Comparison of ENCODE assay signal across 11 cellular contexts in the genomic region with DNA sequence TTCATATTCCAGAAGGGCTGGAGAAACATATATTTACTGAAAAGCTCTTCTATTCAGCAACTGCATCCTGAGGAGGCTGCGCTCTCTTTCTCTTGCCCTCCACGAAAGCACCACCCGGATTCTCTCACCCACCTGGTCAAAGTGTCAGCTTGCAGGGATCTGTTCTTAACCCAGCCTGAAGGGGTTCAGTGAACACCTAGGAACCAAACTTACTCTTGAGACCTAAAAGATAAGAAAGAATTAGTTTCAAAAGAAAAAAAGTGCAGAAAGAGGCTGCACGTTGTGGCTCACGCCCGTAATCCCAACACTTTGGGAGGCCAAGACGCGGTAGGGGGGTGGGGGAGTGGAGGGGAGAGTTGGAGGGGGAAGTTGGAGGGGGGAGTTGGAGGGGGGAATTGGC. TPM values are rescaled to one million over a fixed set of nuclear protein-coding genes. Genes with fewer than 3 reads are reported as not detected.
A peak's percentile ranks its signal among the peaks of the same experiment; 100 is the strongest.
DNase-seq lines count a peak whose midpoint lies in the region; ATAC-seq and TF ChIP-seq lines count a peak whose summit lies in the region.
"Had no signal": no experiment of that assay in that cellular context is flagged by ENCODE, and none has a peak within 500 bp of the region (broad histone marks: within the 10 kb centered on the region; RNA-seq: fewer than 3 reads in every experiment).

No MANE protein-coding gene starts in this region.

- peaks cover 10% of the 10 kb centered on the region for H3K9me3 Mint-ChIP-seq in stimulated activated naive CD8-positive, alpha-beta T cell treated with anti-CD3 and anti-CD28 coated beads, Interleukin-15, Interleukin-2, amounts not matched to agents 100 ng/mL and 50 ng/mL, for 24 hours
- H3K9me3 Mint-ChIP-seq in activated T-helper 2 cell treated with anti-CD3 and anti-CD28 coated beads, Interferon-gamma antibody, Interleukin-2, Interleukin-4, amounts not matched to agents 10 μg/mL and 5 μg/mL and 100 μg/mL, durations not matched to agents 14 hours and 24 hours and 36 hours, result peaks cover 13% of the 10 kb centered on the region

- intact Hi-C loops in activated T-helper 2 cell treated with anti-CD3 and anti-CD28 coated beads, Interferon-gamma antibody, Interleukin-2, Interleukin-4, amounts not matched to agents 10 μg/mL and 5 μg/mL and 100 μg/mL, durations not matched to agents 14 hours and 24 hours and 36 hours (cut with micrococcal nuclease), result loop anchor here (5.0 kb wide), 2 partner anchors 43 to 57 kb away; a partner anchor contains a TSS
- intact Hi-C loops in upper lobe of right lung (cut with DNase I), result no loop called here

- DNase-seq in stimulated activated naive CD8-positive, alpha-beta T cell treated with anti-CD3 and anti-CD28 coated beads, Interleukin-15, Interleukin-2, amounts not matched to agents 100 U/mL and 50 U/mL, for 24 hours, result no peak
- DNase-seq in activated T-helper 2 cell treated with anti-CD3 and anti-CD28 coated beads, Interferon-gamma antibody, Interleukin-2, Interleukin-4, amounts not matched to agents 10 μg/mL and 5 μg/mL and 100 μg/mL, durations not matched to agents 14 hours and 24 hours and 36 hours (ENCODE audit: low spot score), result no peak
- DNase-seq in upper lobe of right lung (no peak), ureter (ENCODE audit: low spot score) (no peak), UCSD-AML1 (lab: John Stamatoyannopoulos, UW; ENCODE audit: unreplicated experiment) (no peak)
- DNase-seq: NCI-H1092 treated with DMSO at 0.1 percent for 48 hours, sigmoid colon had no signal

- H3K36me3 ChIP-seq in iPS-20b (ENCODE audit: insufficient read depth, low read depth, low read length) (no peaks in the 10 kb centered on the region), upper lobe of right lung (no peaks in the 10 kb centered on the region)
- H3K36me3 ChIP-seq: sigmoid colon had no signal

- TF ChIP-seq CTCF in upper lobe of right lung (IDR thresholded peaks at IDR 0.05), result no peak

- H3K4me1 Mint-ChIP-seq in stimulated activated naive CD8-positive, alpha-beta T cell treated with anti-CD3 and anti-CD28 coated beads, Interleukin-15, Interleukin-2, amounts not matched to agents 100 ng/mL and 50 ng/mL, for 24 hours (ENCODE audit: low read depth), result peaks cover 24% of the 10 kb centered on the region
- peaks cover 23% of the 10 kb centered on the region for H3K4me1 Mint-ChIP-seq in activated T-helper 2 cell treated with anti-CD3 and anti-CD28 coated beads, Interferon-gamma antibody, Interleukin-2, Interleukin-4, amounts not matched to agents 10 μg/mL and 5 μg/mL and 100 μg/mL, durations not matched to agents 14 hours and 24 hours and 36 hours (ENCODE audit: low read depth)

- ATAC-seq in stimulated activated naive CD8-positive, alpha-beta T cell treated with anti-CD3 and anti-CD28 coated beads, Interleukin-15, Interleukin-2, amounts not matched to agents 100 U/mL and 50 U/mL, for 24 hours, result no peak
- no peak for ATAC-seq in upper lobe of right lung
- no peak for ATAC-seq in esophagus mucosa

- no peaks in the 10 kb centered on the region; the same call in 1 of the 2 replicates for H3K27me3 ChIP-seq in iPS-20b (ENCODE audit: insufficient read depth, low read length)
- peaks cover 18% of the 10 kb centered on the region for H3K27me3 ChIP-seq in upper lobe of right lung

- H3K4me1 ChIP-seq in iPS-20b (ENCODE audit: insufficient read depth, low read length) (no peaks in the 10 kb centered on the region), upper lobe of right lung (no peaks in the 10 kb centered on the region)
- H3K4me1 ChIP-seq: sigmoid colon had no signal

- H3K27ac Mint-ChIP-seq in stimulated activated naive CD8-positive, alpha-beta T cell treated with anti-CD3 and anti-CD28 coated beads, Interleukin-15, Interleukin-2, amounts not matched to agents 100 ng/mL and 50 ng/mL, for 24 hours, result no peak overlapping the region
- H3K27ac Mint-ChIP-seq in activated T-helper 2 cell treated with anti-CD3 and anti-CD28 coated beads, Interferon-gamma antibody, Interleukin-2, Interleukin-4, amounts not matched to agents 10 μg/mL and 5 μg/mL and 100 μg/mL, durations not matched to agents 14 hours and 24 hours and 36 hours, result no peak overlapping the region

- H3K4me3 ChIP-seq in iPS-20b (ENCODE audit: low read length) (peak overlapping the region; percentile 75), upper lobe of right lung (peak overlapping the region; percentile 29)
- H3K4me3 ChIP-seq: sigmoid colon had no signal

- no peaks in the 10 kb centered on the region for H3K36me3 Mint-ChIP-seq in stimulated activated naive CD8-positive, alpha-beta T cell treated with anti-CD3 and anti-CD28 coated beads, Interleukin-15, Interleukin-2, amounts not matched to agents 100 ng/mL and 50 ng/mL, for 24 hours (ENCODE audit: low read depth)
- no peaks in the 10 kb centered on the region for H3K36me3 Mint-ChIP-seq in activated T-helper 2 cell treated with anti-CD3 and anti-CD28 coated beads, Interferon-gamma antibody, Interleukin-2, Interleukin-4, amounts not matched to agents 10 μg/mL and 5 μg/mL and 100 μg/mL, durations not matched to agents 14 hours and 24 hours and 36 hours (ENCODE audit: low read depth)

- H3K9ac ChIP-seq in iPS-20b (ENCODE audit: low read depth, low read length), result peak overlapping the region; percentile 60; the same call in 1 of the 2 replicates

- H3K27me3 Mint-ChIP-seq in stimulated activated naive CD8-positive, alpha-beta T cell treated with anti-CD3 and anti-CD28 coated beads, Interleukin-15, Interleukin-2, amounts not matched to agents 100 ng/mL and 50 ng/mL, for 24 hours, result peaks cover 77% of the 10 kb centered on the region
- peaks cover 68% of the 10 kb centered on the region for H3K27me3 Mint-ChIP-seq in activated T-helper 2 cell treated with anti-CD3 and anti-CD28 coated beads, Interferon-gamma antibody, Interleukin-2, Interleukin-4, amounts not matched to agents 10 μg/mL and 5 μg/mL and 100 μg/mL, durations not matched to agents 14 hours and 24 hours and 36 hours (ENCODE audit: low read depth)

- H3K4me3 Mint-ChIP-seq in stimulated activated naive CD8-positive, alpha-beta T cell treated with anti-CD3 and anti-CD28 coated beads, Interleukin-15, Interleukin-2, amounts not matched to agents 100 ng/mL and 50 ng/mL, for 24 hours, result peak overlapping the region; percentile 68
- H3K4me3 Mint-ChIP-seq in activated T-helper 2 cell treated with anti-CD3 and anti-CD28 coated beads, Interferon-gamma antibody, Interleukin-2, Interleukin-4, amounts not matched to agents 10 μg/mL and 5 μg/mL and 100 μg/mL, durations not matched to agents 14 hours and 24 hours and 36 hours (ENCODE audit: low read depth), result peak overlapping the region; percentile 50

- H3K9me3 ChIP-seq in iPS-20b (ENCODE audit: insufficient read depth, low read depth, low read length) (no peaks in the 10 kb centered on the region), upper lobe of right lung (no peaks in the 10 kb centered on the region)
- H3K9me3 ChIP-seq: sigmoid colon had no signal

- H3K27ac ChIP-seq in iPS-20b (ENCODE audit: low read length) (no peak overlapping the region), upper lobe of right lung (no peak overlapping the region)
- H3K27ac ChIP-seq: sigmoid colon had no signal

RNA-seq across cellular contexts. Expression of a gene that starts 18.5 kb away (rescaled TPM):
- not detected in 2 replicates for total RNA-seq in activated T-helper 2 cell treated with anti-CD3 and anti-CD28 coated beads, Interferon-gamma antibody, Interleukin-2, Interleukin-4, amounts not matched to agents 10 μg/mL and 5 μg/mL and 100 μg/mL, durations not matched to agents 14 hours and 24 hours and 36 hours
- total RNA-seq in upper lobe of right lung (not detected), esophagus mucosa (not detected), ureter (not detected)
- total RNA-seq: Daoy, sigmoid colon had no signal

RNA-seq across cellular contexts. Expression of a gene that starts 28.6 kb away (rescaled TPM):
- not detected in 2 replicates for total RNA-seq in activated T-helper 2 cell treated with anti-CD3 and anti-CD28 coated beads, Interferon-gamma antibody, Interleukin-2, Interleukin-4, amounts not matched to agents 10 μg/mL and 5 μg/mL and 100 μg/mL, durations not matched to agents 14 hours and 24 hours and 36 hours
- total RNA-seq in upper lobe of right lung (not detected), esophagus mucosa (not detected), ureter (not detected)
- total RNA-seq: Daoy, sigmoid colon had no signal
